Comparison of ENCODE assay signal across 8 cellular contexts in the genomic region with DNA sequence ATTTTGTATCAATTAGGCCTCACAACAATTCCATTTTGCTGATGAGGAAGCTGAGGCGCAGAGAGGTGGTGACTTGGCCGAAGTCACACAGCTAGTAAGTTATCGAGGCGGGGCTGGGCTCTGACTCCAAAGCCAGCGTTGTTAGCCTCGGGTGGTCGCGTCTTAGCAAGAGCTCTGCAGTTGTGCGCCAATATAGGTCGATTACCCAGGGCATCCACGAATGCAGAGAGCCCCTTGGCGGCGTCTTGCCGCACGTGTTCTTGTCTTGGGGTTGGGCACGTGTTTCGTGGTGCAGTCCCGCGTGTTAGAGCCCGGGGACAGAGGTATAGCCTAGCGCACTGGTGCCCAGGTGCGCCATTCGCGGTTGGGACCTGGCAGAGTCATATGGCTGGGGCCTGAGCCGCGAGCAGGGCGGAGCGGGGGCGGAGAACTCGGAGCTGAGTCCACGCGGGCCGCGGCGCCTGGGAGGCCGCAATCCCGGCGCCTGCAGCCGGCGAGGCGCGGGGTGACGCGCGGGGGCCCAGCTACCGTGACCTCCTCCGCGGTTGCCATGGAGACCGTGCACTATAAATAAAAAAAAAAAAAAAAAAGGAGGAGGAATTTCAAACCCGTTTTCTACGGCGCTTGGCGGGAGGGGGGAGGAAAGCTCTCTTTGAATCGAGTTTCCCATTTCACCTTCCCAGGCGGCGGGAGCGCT.
DNase-seq lines count a peak whose midpoint lies in the region; ATAC-seq, FAIRE-seq and TF ChIP-seq lines count a peak whose summit lies in the region.

No MANE protein-coding gene starts in this region.

- no peaks in the 10 kb centered on the region for H3K9me3 Mint-ChIP-seq in Calu3 (ENCODE audit: low read depth, unreplicated experiment)
- no peaks in the 10 kb centered on the region for H3K9me3 Mint-ChIP-seq in T-helper 1 cell treated with Interleukin-12 subunit alpha and Interleukin-12 subunit beta and Interleukin-4 antibody, amounts not matched to agents 30 μg/mL and 1 μg/mL, for 36 hours

- TF ChIP-seq RAD21 in GM12878 (IDR thresholded peaks at IDR 0.05; ENCODE audit: insufficient read depth, low read depth, low read length): no peak

- FAIRE-seq in GM12878 (lab: Jason Lieb, UNC): no peak

- in situ Hi-C loops in GM12878 (cut with MboI): no loop called here

- TF ChIP-seq POLR2A in GM12878 (IDR thresholded peaks at IDR 0.05; ENCODE audit: low read depth, low read length): no peak

- H3K27ac ChIP-seq in GM12878 (ENCODE audit: control insufficient read depth, insufficient read depth): no peak overlapping the region

- peaks cover 16% of the 10 kb centered on the region for H3K4me1 Mint-ChIP-seq in Calu3 (ENCODE audit: low read depth, unreplicated experiment)
- H3K4me1 Mint-ChIP-seq in T-helper 1 cell treated with Interleukin-12 subunit alpha and Interleukin-12 subunit beta and Interleukin-4 antibody, amounts not matched to agents 30 μg/mL and 1 μg/mL, for 36 hours (ENCODE audit: low read depth): peaks cover 2% of the 10 kb centered on the region

- H3K9me3 ChIP-seq in GM12878 (replicated peaks; ENCODE audit: control insufficient read depth, insufficient read depth, low read length) (no peaks in the 10 kb centered on the region; the same call in 2 of the 3 replicates), iPS-15b (ENCODE audit: control insufficient read depth, insufficient read depth, low read length) (no peaks in the 10 kb centered on the region), skeletal muscle satellite cell (replicated peaks; ENCODE audit: low read length) (no peaks in the 10 kb centered on the region)

- H3K9ac ChIP-seq in GM12878 (ENCODE audit: control insufficient read depth, insufficient read depth, low read length) (no peak overlapping the region), iPS-15b (ENCODE audit: low read depth, low read length) (no peak overlapping the region), skeletal muscle satellite cell (ENCODE audit: low read depth, low read length) (peak overlapping the region; percentile 78)

- TF ChIP-seq CTCF in Calu3 (IDR thresholded peaks at IDR 0.05; ENCODE audit: unreplicated experiment) (no peak), GM12878 (IDR thresholded peaks at IDR 0.05 in 2 of 3, conservative IDR thresholded peaks at IDR 0.05 in 1 of 3; ENCODE audit: control insufficient read depth in 2 of 3, extremely low read depth in 1 of 3, insufficient read depth in 1 of 3, low read depth in 3 of 3, low read length in 3 of 3) (no peak)

- no peak overlapping the region for H3K27ac Mint-ChIP-seq in Calu3 (ENCODE audit: unreplicated experiment)
- no peak overlapping the region for H3K27ac Mint-ChIP-seq in T-helper 1 cell treated with Interleukin-12 subunit alpha and Interleukin-12 subunit beta and Interleukin-4 antibody, amounts not matched to agents 30 μg/mL and 1 μg/mL, for 36 hours

- SMC1A ChIA-PET in GM12878 (lab: Charles Lee; ENCODE audit: uncharacterized antibody, unreplicated experiment): interaction anchor here (0.7 to 7.5 kb wide), 20 partner anchors 10 to 149 kb away, joined by 3 to 49 read pairs (median 4); a partner anchor contains a TSS

- H3K27me3 Mint-ChIP-seq in Calu3 (ENCODE audit: unreplicated experiment): peaks cover 28% of the 10 kb centered on the region
- H3K27me3 Mint-ChIP-seq in T-helper 1 cell treated with Interleukin-12 subunit alpha and Interleukin-12 subunit beta and Interleukin-4 antibody, amounts not matched to agents 30 μg/mL and 1 μg/mL, for 36 hours (ENCODE audit: low read depth): peaks cover 55% of the 10 kb centered on the region

- H3K4me2 ChIP-seq in GM12878 (ENCODE audit: control insufficient read depth, insufficient read depth): peak overlapping the region; percentile 97
- H3K4me2 ChIP-seq in skeletal muscle satellite cell (ENCODE audit: low read length): peak overlapping the region; percentile 96

- peak overlapping the region; percentile 71 for H3K4me3 Mint-ChIP-seq in Calu3 (ENCODE audit: low read depth, unreplicated experiment)
- peak overlapping the region; percentile 46 for H3K4me3 Mint-ChIP-seq in T-helper 1 cell treated with Interleukin-12 subunit alpha and Interleukin-12 subunit beta and Interleukin-4 antibody, amounts not matched to agents 30 μg/mL and 1 μg/mL, for 36 hours

- TF ChIP-seq EP300 in GM12878 (IDR thresholded peaks at IDR 0.05; ENCODE audit: borderline replicate concordance in 1 of 2, control insufficient read depth in 1 of 2, low read depth in 2 of 2, low read length in 2 of 2): no peak

- CTCF ChIA-PET in Calu3 (lab: Charles Lee) (interaction anchor here (0.5 to 2.0 kb wide), 9 partner anchors 13 to 96 kb away, joined by 3 to 10 read pairs (median 5); no protein-coding TSS in a partner anchor), GM12878 (lab: Yijun Ruan, JAX) (interaction anchor here (0.7 to 5.8 kb wide), 18 partner anchors 10 to 1253 kb away, joined by 3 to 82 read pairs (median 10); no protein-coding TSS in a partner anchor)

- H4K20me1 ChIP-seq in GM12878 (ENCODE audit: control insufficient read depth, insufficient read depth): no peaks in the 10 kb centered on the region

- RAD21 ChIA-PET in GM12878 (lab: Charles Lee; ENCODE audit: unreplicated experiment): interaction anchor here (0.6 to 5.0 kb wide), 25 partner anchors 9 to 319 kb away, joined by 3 to 78 read pairs (median 5); a partner anchor contains a TSS

- no peaks in the 10 kb centered on the region for H3K79me2 ChIP-seq in GM12878 (ENCODE audit: control insufficient read depth, insufficient read depth, low read length)

- peak overlapping the region; percentile 51 for H2AFZ ChIP-seq in GM12878 (ENCODE audit: control insufficient read depth, low read depth, low read length)

- peak; percentile 50 for ATAC-seq in HG03354 (IDR thresholded peaks at IDR 0.05; ENCODE audit: poor library complexity, severe bottlenecking, unreplicated experiment)
- ATAC-seq in GM12878: peak; percentile 70
- ATAC-seq in HG03469 (IDR thresholded peaks at IDR 0.05; ENCODE audit: unreplicated experiment): no peak
- ATAC-seq in GM19463 (IDR thresholded peaks at IDR 0.05; ENCODE audit: unreplicated experiment): no peak

- H3K27me3 ChIP-seq in GM12878 (replicated peaks in 1 of 2; ENCODE audit: control insufficient read depth in 2 of 2, insufficient read depth in 2 of 2, low read length in 1 of 2): peaks cover 5 to 6% of the 10 kb centered on the region in 2 experiments; a peak in 3 of 4 replicates
- peaks cover 20% of the 10 kb centered on the region for H3K27me3 ChIP-seq in iPS-15b (ENCODE audit: control insufficient read depth, insufficient read depth, low read length)
- H3K27me3 ChIP-seq in skeletal muscle satellite cell (ENCODE audit: control insufficient read depth, insufficient read depth, low read length): no peaks in the 10 kb centered on the region

- peaks cover 9% of the 10 kb centered on the region for H3K36me3 Mint-ChIP-seq in Calu3 (ENCODE audit: insufficient read depth, unreplicated experiment)
- H3K36me3 Mint-ChIP-seq in T-helper 1 cell treated with Interleukin-12 subunit alpha and Interleukin-12 subunit beta and Interleukin-4 antibody, amounts not matched to agents 30 μg/mL and 1 μg/mL, for 36 hours (ENCODE audit: low read depth): no peaks in the 10 kb centered on the region

- 8% methylated on average over 44 of the region's 57 CpGs for WGBS in GM12878 (ENCODE audit: insufficient coverage, insufficient replicate concordance, low lambda C conversion rate, missing lambda C conversion rate)

- H3K4me3 ChIP-seq in GM12878 (peak overlapping the region; percentile 75), iPS-15b (ENCODE audit: low read depth, low read length) (peak overlapping the region; percentile 66), skeletal muscle satellite cell (ENCODE audit: low read length) (peak overlapping the region; percentile 73)

- H3K36me3 ChIP-seq in GM12878 (ENCODE audit: control insufficient read depth in 2 of 2, insufficient read depth in 2 of 2, low read length in 1 of 2) (no peaks in the 10 kb centered on the region), iPS-15b (ENCODE audit: control insufficient read depth, insufficient read depth, low read length) (no peaks in the 10 kb centered on the region), skeletal muscle satellite cell (ENCODE audit: insufficient read depth, low read length) (no peaks in the 10 kb centered on the region)

- POLR2A ChIA-PET in GM12878 (lab: Charles Lee): interaction anchor here (0.6 to 2.7 kb wide), 22 partner anchors 9 to 1862 kb away, joined by 3 to 15 read pairs (median 4); a partner anchor contains a TSS

- DNase-seq in Calu3 (peak; percentile 38), GM12878 (ENCODE audit: low read depth, low spot score) (no peak)

- intact Hi-C loops in Calu3 (cut with micrococcal nuclease; ENCODE audit: unreplicated experiment) (no loop called here), GM12878 (cut with micrococcal nuclease; ENCODE audit: unreplicated experiment) (loop anchor here (5.0 kb wide), 1 partner anchor 37 kb away; no protein-coding TSS in a partner anchor)

- H3K4me1 ChIP-seq in GM12878 (ENCODE audit: control insufficient read depth, insufficient read depth, low read length) (peaks cover 21% of the 10 kb centered on the region), iPS-15b (ENCODE audit: control insufficient read depth, insufficient read depth, low read length) (peaks cover 23% of the 10 kb centered on the region), skeletal muscle satellite cell (ENCODE audit: control insufficient read depth, insufficient read depth, low read length) (peaks cover 40% of the 10 kb centered on the region)

- BruUV-seq in Calu3 (replicated peaks; lab: Mats Ljungman, UMichigan) (no TSS peak), GM12878 (replicated peaks; lab: Mats Ljungman, UMichigan) (no TSS peak)

TF ChIP-seq in GM12878, 131 proteins besides CTCF, POLR2A, EP300 and RAD21 (continues in another document):
- TF ChIP-seq CBX5 (IDR thresholded peaks at IDR 0.05; ENCODE audit: low read depth) (0 out of 2 replicates have a peak, but pooled peaks have one; percentile 49), HDAC6 (IDR thresholded peaks at IDR 0.05; ENCODE audit: unreplicated experiment) (no peak), CREB1 (IDR thresholded peaks at IDR 0.05; ENCODE audit: low read depth) (0 out of 2 replicates have a peak, but pooled peaks have one; percentile 13), SUZ12 (IDR thresholded peaks at IDR 0.05; ENCODE audit: unreplicated experiment) (no peak), IKZF1 (conservative IDR thresholded peaks at IDR 0.05) (peak; percentile 75), PAX8 (IDR thresholded peaks at IDR 0.05) (no peak), GATAD2B (conservative IDR thresholded peaks at IDR 0.05; ENCODE audit: low read depth) (peak; percentile 68), ZNF24 (IDR thresholded peaks at IDR 0.05) (0 out of 2 replicates have a peak, but pooled peaks have one; percentile 17)

Comparison
In these comparisons a context has a peak if more than half of its experiments do, and no peak if none do; other contexts are left out.
1. ATAC-seq: peak in HG03354 (single experiment) and GM12878 (single experiment); none in HG03469 (single experiment) and GM19463 (single experiment).
2. Peak in every context shown above with its lines, with median percentiles within 50 percentile points of each other: H3K4me3 ChIP-seq.